In the genomic region with DNA sequence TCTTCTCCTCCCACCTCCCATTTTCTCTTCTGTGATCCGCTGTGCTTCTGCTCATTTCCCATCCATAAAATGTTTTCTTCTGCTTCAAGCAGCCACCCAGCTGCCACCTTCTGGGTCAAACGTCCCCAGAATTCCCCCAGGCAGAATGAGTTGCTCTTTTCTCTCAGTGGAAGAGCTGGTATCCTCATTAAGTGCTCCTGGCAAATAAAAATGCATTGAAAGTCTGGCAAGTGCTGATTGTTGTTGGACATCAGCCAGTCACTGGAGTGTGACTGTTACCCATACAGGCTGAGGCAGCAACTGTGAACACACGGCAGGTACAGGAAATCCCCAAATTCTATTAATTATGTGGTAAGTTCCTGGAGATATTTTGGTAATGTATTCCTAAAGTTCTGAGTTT, we compare ENCODE assay signal across 12 cellular contexts. TPM values are rescaled to one million over a fixed set of nuclear protein-coding genes. Genes with fewer than 3 reads are reported as not detected.
DNase-seq lines count a peak whose midpoint lies in the region; ATAC-seq and TF ChIP-seq lines count a peak whose summit lies in the region.
"Had no signal": no experiment of that assay in that cellular context is flagged by ENCODE, and none has a peak within 500 bp of the region (broad histone marks: within the 10 kb centered on the region; RNA-seq: fewer than 3 reads in every experiment).

No MANE protein-coding gene starts in this region.

- H3K36me3 ChIP-seq in left lung (no peaks in the 10 kb centered on the region), Caco-2 (ENCODE audit: control insufficient read depth, insufficient read depth, low read length) (no peaks in the 10 kb centered on the region)
- H3K36me3 ChIP-seq: thoracic aorta had no signal

- no peak overlapping the region for H3K4me3 Mint-ChIP-seq in Caco-2 (ENCODE audit: unreplicated experiment)
- H3K4me3 Mint-ChIP-seq: activated CD4-positive, alpha-beta T cell treated with anti-CD3 and anti-CD28 coated beads, Interleukin-2, amount 10 ng/mL, durations not matched to agents 7 days and 5 days; activated naive CD8-positive, alpha-beta T cell treated with anti-CD3 and anti-CD28 coated beads for 36 hours had no signal

- intact Hi-C loops in left lung (cut with DNase I) (no loop called here), Caco-2 (cut with micrococcal nuclease; ENCODE audit: unreplicated experiment) (no loop called here)

- H3K27me3 ChIP-seq in left lung (no peaks in the 10 kb centered on the region), Caco-2 (replicated peaks; ENCODE audit: control insufficient read depth, insufficient read depth, low read length) (no peaks in the 10 kb centered on the region)

- H3K27ac Mint-ChIP-seq in Caco-2 (ENCODE audit: unreplicated experiment): no peak overlapping the region
- H3K27ac Mint-ChIP-seq: activated CD4-positive, alpha-beta T cell treated with anti-CD3 and anti-CD28 coated beads, Interleukin-2, amount 10 ng/mL, durations not matched to agents 7 days and 5 days; activated naive CD8-positive, alpha-beta T cell treated with anti-CD3 and anti-CD28 coated beads for 36 hours had no signal

- CTCF ChIA-PET in Caco-2 (lab: Charles Lee): no interaction called here

- H3K4me3 ChIP-seq in left lung: no peak overlapping the region
- H3K4me3 ChIP-seq in coronary artery: no peak overlapping the region
- H3K4me3 ChIP-seq in Caco-2 (ENCODE audit: low read depth, low read length): no peak overlapping the region
- H3K4me3 ChIP-seq: thoracic aorta had no signal

- POLR2A ChIA-PET in Caco-2 (lab: Charles Lee): no interaction called here

- peak; percentile 16 for DNase-seq in DMS 273 treated with DMSO at 0.1 percent for 48 hours (lab: John Stamatoyannopoulos, UW)
- peak; percentile 87 for DNase-seq in NCI-H2081 treated with DMSO at 0.1 percent for 48 hours (lab: John Stamatoyannopoulos, UW)
- peak; percentile 84 for DNase-seq in astrocyte of the hippocampus (ENCODE audit: low read depth, low spot score)
- no peak for DNase-seq in left lung
- no peak for DNase-seq in coronary artery (ENCODE audit: low spot score)
- DNase-seq in Caco-2: no peak
- DNase-seq in GM19238 (ENCODE audit: insufficient read length, low spot score): no peak
- DNase-seq: activated CD4-positive, alpha-beta T cell treated with anti-CD3 and anti-CD28 coated beads, Interleukin-2, amount 10 ng/mL, durations not matched to agents 7 days and 5 days; activated naive CD8-positive, alpha-beta T cell treated with anti-CD3 and anti-CD28 coated beads for 36 hours; stimulated activated CD4-positive, alpha-beta T cell treated with anti-CD3 and anti-CD28 coated beads, Interleukin-4, amount 100 ng/mL, for 4 hours had no signal

- H3K27ac ChIP-seq in left lung: no peak overlapping the region
- no peak overlapping the region for H3K27ac ChIP-seq in coronary artery
- H3K27ac ChIP-seq: thoracic aorta had no signal

- H3K27me3 Mint-ChIP-seq in Caco-2 (ENCODE audit: insufficient read depth, unreplicated experiment): peaks cover 2% of the 10 kb centered on the region
- H3K27me3 Mint-ChIP-seq: activated CD4-positive, alpha-beta T cell treated with anti-CD3 and anti-CD28 coated beads, Interleukin-2, amount 10 ng/mL, durations not matched to agents 7 days and 5 days; activated naive CD8-positive, alpha-beta T cell treated with anti-CD3 and anti-CD28 coated beads for 36 hours had no signal

- H3K9me3 Mint-ChIP-seq in Caco-2 (ENCODE audit: unreplicated experiment): no peaks in the 10 kb centered on the region
- H3K9me3 Mint-ChIP-seq: activated CD4-positive, alpha-beta T cell treated with anti-CD3 and anti-CD28 coated beads, Interleukin-2, amount 10 ng/mL, durations not matched to agents 7 days and 5 days; activated naive CD8-positive, alpha-beta T cell treated with anti-CD3 and anti-CD28 coated beads for 36 hours had no signal

- peaks cover 4% of the 10 kb centered on the region for H3K36me3 Mint-ChIP-seq in Caco-2 (ENCODE audit: insufficient read depth, unreplicated experiment)
- H3K36me3 Mint-ChIP-seq: activated naive CD8-positive, alpha-beta T cell treated with anti-CD3 and anti-CD28 coated beads for 36 hours had no signal

- no TSS peak for BruUV-seq in Caco-2 (replicated peaks; lab: Mats Ljungman, UMichigan)

- H3K4me1 ChIP-seq in left lung: peaks cover 0 to 7% of the 10 kb centered on the region in 2 donors
- H3K4me1 ChIP-seq in Caco-2: no peaks in the 10 kb centered on the region

- H3K9me3 ChIP-seq in left lung: no peaks in the 10 kb centered on the region
- H3K9me3 ChIP-seq in Caco-2: no peaks in the 10 kb centered on the region
- H3K9me3 ChIP-seq: thoracic aorta had no signal

- TF ChIP-seq CTCF in left lung (IDR thresholded peaks at IDR 0.05): no peak
- TF ChIP-seq CTCF in coronary artery (IDR thresholded peaks at IDR 0.05): no peak
- no peak for TF ChIP-seq CTCF in Caco-2 (IDR thresholded peaks at IDR 0.05; ENCODE audit: insufficient read depth in 1 of 2, low read depth in 1 of 2, low read length in 1 of 2, severe bottlenecking in 1 of 2, unreplicated experiment in 1 of 2)

- peak; percentile 56 for ATAC-seq in left lung
- no peak for ATAC-seq in GM21367 (IDR thresholded peaks at IDR 0.05; ENCODE audit: unreplicated experiment)

- H3K4me1 Mint-ChIP-seq in Caco-2 (ENCODE audit: low read depth, unreplicated experiment): no peaks in the 10 kb centered on the region
- H3K4me1 Mint-ChIP-seq: activated CD4-positive, alpha-beta T cell treated with anti-CD3 and anti-CD28 coated beads, Interleukin-2, amount 10 ng/mL, durations not matched to agents 7 days and 5 days; activated naive CD8-positive, alpha-beta T cell treated with anti-CD3 and anti-CD28 coated beads for 36 hours had no signal

RNA-seq across cellular contexts. Expression of a gene that starts 52.6 kb away (rescaled TPM):
- total RNA-seq in left lung (100 to 1,000 TPM; 169 to 183 TPM), Caco-2 (2022) (6.2 and 8.4 TPM in 2 replicates)
- total RNA-seq: activated CD4-positive, alpha-beta T cell treated with anti-CD3 and anti-CD28 coated beads, Interleukin-2, amount 10 ng/mL, durations not matched to agents 7 days and 5 days; activated naive CD8-positive, alpha-beta T cell treated with anti-CD3 and anti-CD28 coated beads for 36 hours had no signal

Comparison
In these comparisons a context has a peak if more than half of its experiments do, and no peak if none do; other contexts are left out.
1. DNase-seq: peak in DMS 273 treated with DMSO at 0.1 percent for 48 hours (single experiment), NCI-H2081 treated with DMSO at 0.1 percent for 48 hours (single experiment) and astrocyte of the hippocampus (single experiment); none in left lung (0 of 2), coronary artery (single experiment), Caco-2 (0 of 2) and GM19238 (single experiment).
2. RNA of a gene that starts 52.6 kb away (total RNA-seq): 169 to 183 TPM in left lung; 6.2 to 8.4 TPM in Caco-2; every median in the first group is over 10 times any median in the second.